Comparison of ENCODE assay signal across 17 cellular contexts in the genomic region with DNA sequence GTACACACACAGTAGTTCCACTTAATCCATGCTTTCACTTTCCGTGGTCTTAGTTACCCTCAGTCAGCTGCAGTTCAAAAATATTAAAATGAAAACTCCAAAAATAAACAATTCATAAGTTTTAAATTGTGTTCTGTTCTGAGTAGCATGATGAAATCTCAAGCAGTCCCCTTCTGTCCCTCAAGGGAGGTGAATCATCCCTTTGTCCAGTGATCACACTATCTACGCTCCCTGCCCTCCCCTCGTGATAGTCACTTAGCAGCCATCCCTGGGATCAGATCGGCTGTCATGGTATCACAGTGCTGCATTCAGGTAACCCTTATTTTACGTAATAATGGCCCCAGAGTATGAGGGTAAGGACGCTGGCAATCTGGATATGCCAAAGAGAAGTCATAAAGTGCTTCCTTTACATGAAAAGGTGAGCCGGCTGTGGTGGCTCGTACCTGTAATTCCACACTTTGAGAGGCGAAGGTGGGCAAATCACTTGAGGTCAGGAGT. TPM values are rescaled to one million over a fixed set of nuclear protein-coding genes. Genes with fewer than 3 reads are reported as not detected.
DNase-seq lines count a peak whose midpoint lies in the region; ATAC-seq, FAIRE-seq and TF ChIP-seq lines count a peak whose summit lies in the region.
"Had no signal": no experiment of that assay in that cellular context is flagged by ENCODE, and none has a peak within 500 bp of the region (broad histone marks: within the 10 kb centered on the region; RNA-seq: fewer than 3 reads in every experiment).

No MANE protein-coding gene starts in this region.

- no peaks in the 10 kb centered on the region for H3K36me3 Mint-ChIP-seq in glutamatergic neuron (ENCODE audit: unreplicated experiment)
- H3K36me3 Mint-ChIP-seq: activated naive CD8-positive, alpha-beta T cell treated with anti-CD3 and anti-CD28 coated beads, Interleukin-2, amount 10 ng/mL, durations not matched to agents 7 days and 5 days; natural killer cell treated with Interleukin-12 subunit alpha and Interleukin-12 subunit beta and Interleukin-15 and Interleukin-18, amount 100 ng/mL, for 72 hours had no signal

- no peaks in the 10 kb centered on the region for H3K36me3 ChIP-seq in suprapubic skin

- no peak overlapping the region for H3K4me3 ChIP-seq in suprapubic skin

- ATAC-seq in GM21447 (IDR thresholded peaks at IDR 0.05; ENCODE audit: unreplicated experiment) (no peak), HG03457 (IDR thresholded peaks at IDR 0.05; ENCODE audit: unreplicated experiment) (no peak), HG03175 (IDR thresholded peaks at IDR 0.05; ENCODE audit: unreplicated experiment) (no peak)
- ATAC-seq: natural killer cell treated with Interleukin-12 subunit alpha and Interleukin-12 subunit beta and Interleukin-15 and Interleukin-18, amount 100 ng/mL, for 72 hours had no signal

- 82% methylated on average over 9 of the region's 9 CpGs for WGBS in suprapubic skin

- in situ Hi-C loops in SK-MEL-5 (cut with HindIII; ENCODE audit: low pct_unique_long_range_greater_than_20kb, low sequenced_read_pairs) = no loop called here

- no peak for TF ChIP-seq EP300 in suprapubic skin (IDR thresholded peaks at IDR 0.05)

- peaks cover 2% of the 10 kb centered on the region for H3K9me3 Mint-ChIP-seq in glutamatergic neuron (ENCODE audit: unreplicated experiment)
- H3K9me3 Mint-ChIP-seq: activated naive CD8-positive, alpha-beta T cell treated with anti-CD3 and anti-CD28 coated beads, Interleukin-2, amount 10 ng/mL, durations not matched to agents 7 days and 5 days; dendritic cell treated with granulocyte-macrophage colony-stimulating factor and Interleukin-4, amounts not matched to agents 40 ng/mL and 50 ng/mL, for 4 days; natural killer cell treated with Interleukin-12 subunit alpha and Interleukin-12 subunit beta and Interleukin-15 and Interleukin-18, amount 100 ng/mL, for 72 hours had no signal

- peak overlapping the region; percentile 24 for H3K27ac ChIP-seq in suprapubic skin

- TF ChIP-seq CTCF in glutamatergic neuron (IDR thresholded peaks at IDR 0.05; ENCODE audit: partially characterized antibody, unreplicated experiment) (no peak), suprapubic skin (IDR thresholded peaks at IDR 0.05) (no peak)

- peak; percentile 79 for FAIRE-seq in H54 (lab: Jason Lieb, UNC)
- FAIRE-seq: GM12891, small intestine had no signal

- no peak for TF ChIP-seq POLR2A in H54 (IDR thresholded peaks at IDR 0.05; ENCODE audit: low read depth, low read length)
- no peak for TF ChIP-seq POLR2A in suprapubic skin (IDR thresholded peaks at IDR 0.05)

- H3K4me1 ChIP-seq in suprapubic skin = peaks cover 16% of the 10 kb centered on the region

- H3K27ac Mint-ChIP-seq in glutamatergic neuron (ENCODE audit: unreplicated experiment) = peak overlapping the region; percentile 87
- H3K27ac Mint-ChIP-seq: activated naive CD8-positive, alpha-beta T cell treated with anti-CD3 and anti-CD28 coated beads, Interleukin-2, amount 10 ng/mL, durations not matched to agents 7 days and 5 days; dendritic cell treated with granulocyte-macrophage colony-stimulating factor and Interleukin-4, amounts not matched to agents 40 ng/mL and 50 ng/mL, for 4 days; natural killer cell treated with Interleukin-12 subunit alpha and Interleukin-12 subunit beta and Interleukin-15 and Interleukin-18, amount 100 ng/mL, for 72 hours had no signal

- no peak for DNase-seq in H54 (ENCODE audit: insufficient read length, low spot score)
- DNase-seq in SK-MEL-5 (ENCODE audit: low read depth, low spot score) = peak; percentile 93
- DNase-seq in glutamatergic neuron = peak; percentile 32
- DNase-seq in suprapubic skin (ENCODE audit: low spot score in 2 of 2) = no peak
- DNase-seq: activated CD8-positive, alpha-beta memory T cell treated with anti-CD3 and anti-CD28 coated beads, Interleukin-2, amount 50 U/mL, for 4 hours; activated naive CD8-positive, alpha-beta T cell treated with anti-CD3 and anti-CD28 coated beads, Interleukin-2, amount 10 ng/mL, durations not matched to agents 7 days and 5 days; left cardiac atrium; NCI-H1436; NCI-H774; Right ventricle myocardium superior; small intestine had no signal

- no peaks in the 10 kb centered on the region for H3K9me3 ChIP-seq in suprapubic skin

- H3K27me3 ChIP-seq in suprapubic skin = no peaks in the 10 kb centered on the region

- H3K27me3 Mint-ChIP-seq in glutamatergic neuron (ENCODE audit: unreplicated experiment) = peaks cover 2% of the 10 kb centered on the region
- H3K27me3 Mint-ChIP-seq: activated naive CD8-positive, alpha-beta T cell treated with anti-CD3 and anti-CD28 coated beads, Interleukin-2, amount 10 ng/mL, durations not matched to agents 7 days and 5 days; dendritic cell treated with granulocyte-macrophage colony-stimulating factor and Interleukin-4, amounts not matched to agents 40 ng/mL and 50 ng/mL, for 4 days; natural killer cell treated with Interleukin-12 subunit alpha and Interleukin-12 subunit beta and Interleukin-15 and Interleukin-18, amount 100 ng/mL, for 72 hours had no signal

- peaks cover 10% of the 10 kb centered on the region for H3K4me1 Mint-ChIP-seq in glutamatergic neuron (ENCODE audit: low read depth, unreplicated experiment)

- peak overlapping the region; percentile 21 for H3K4me3 Mint-ChIP-seq in glutamatergic neuron (ENCODE audit: unreplicated experiment)
- H3K4me3 Mint-ChIP-seq: activated naive CD8-positive, alpha-beta T cell treated with anti-CD3 and anti-CD28 coated beads, Interleukin-2, amount 10 ng/mL, durations not matched to agents 7 days and 5 days; dendritic cell treated with granulocyte-macrophage colony-stimulating factor and Interleukin-4, amounts not matched to agents 40 ng/mL and 50 ng/mL, for 4 days; natural killer cell treated with Interleukin-12 subunit alpha and Interleukin-12 subunit beta and Interleukin-15 and Interleukin-18, amount 100 ng/mL, for 72 hours had no signal

RNA-seq across cellular contexts. Expression of a gene that starts 5.8 kb away (rescaled TPM):
- total RNA-seq in SK-MEL-5 (2014; rRNA removed; shearing (Covaris generic)) = 117 and 120 TPM in 2 replicates
- polyA plus RNA-seq in SK-MEL-5 (2015; cell fraction: cytosol; rRNA removed) = 274 and 292 TPM in 2 replicates
- polyA plus RNA-seq in SK-MEL-5 (2015; cell fraction: nucleus; rRNA removed) = 85.9 and 130 TPM in 2 replicates
- total RNA-seq in glutamatergic neuron (ENCODE audit: unreplicated experiment) (772 TPM), suprapubic skin (100 to 1,000 TPM; 234 to 395 (median 319) TPM)

Comparison
In these comparisons a context has a peak if more than half of its experiments do, and no peak if none do; other contexts are left out.
1. DNase-seq: peak in SK-MEL-5 (single experiment) and glutamatergic neuron (single experiment); none in H54 (single experiment) and suprapubic skin (0 of 2).